24 cellular contexts compared by ENCODE assay signal in genomic region chr14:59588136-59588535, GRCh38. TPM values are rescaled to one million over a fixed set of nuclear protein-coding genes. Genes with fewer than 3 reads are reported as not detected.
"Had no signal": no experiment of that assay in that cellular context is flagged by ENCODE, and none has a peak within 500 bp of the region (broad histone marks: within the 10 kb centered on the region; RNA-seq: fewer than 3 reads in every experiment).

No MANE protein-coding gene starts in this region.

- H3K4me3 ChIP-seq: SJSA1 had no signal

- H3K9me3 ChIP-seq: SJSA1, SK-N-SH had no signal

- H3K36me3 ChIP-seq: SJSA1 had no signal

- DNase-seq: IMR-90, Karpas-422, KG1, MM.1S, NCI-H1092 treated with DMSO at 0.1 percent for 48 hours, NCI-H1436, NCI-H187, NCI-H2029, NCI-H2081 treated with DMSO at 0.1 percent for 48 hours, NCI-H2171, NCI-H226, NCI-H446, NCI-H510A, NCI-H524 treated with DMSO at 0.1 percent for 48 hours, NCI-H69, NCI-H774, Right ventricle myocardium superior, RPMI8226, SIG-M5, SK-N-SH had no signal

- H3K4me1 ChIP-seq: SJSA1 had no signal

- H3K27me3 ChIP-seq: SJSA1 had no signal

- H3K27ac ChIP-seq: SJSA1 had no signal

RNA-seq across cellular contexts. Expression of gene CCDC175, which starts 11.5 kb away (rescaled TPM):
- total RNA-seq: HepG2, HT-29, IMR-90, M059J, Right ventricle myocardium superior, SJSA1 had no signal
